8 cellular contexts compared by ENCODE assay signal in genomic region chr3:47421741-47422649, GRCh38. TPM values are rescaled to one million over a fixed set of nuclear protein-coding genes. Genes with fewer than 3 reads are reported as not detected.
DNase-seq lines count a peak whose midpoint lies in the region; ATAC-seq and TF ChIP-seq lines count a peak whose summit lies in the region.

No MANE protein-coding gene starts in this region.

- H3K9me3 ChIP-seq in MM.1S (replicated peaks; ENCODE audit: insufficient read depth, low read length): no peaks in the 10 kb centered on the region
- no peaks in the 10 kb centered on the region for H3K9me3 ChIP-seq in thoracic aorta

- peak; percentile 48 for DNase-seq in EL
- DNase-seq in MM.1S: no peak
- no peak for DNase-seq in kidney epithelial cell (ENCODE audit: low read depth)
- DNase-seq in thoracic aorta (ENCODE audit: low spot score): no peak
- no peak for DNase-seq in NCI-H748 (lab: John Stamatoyannopoulos, UW; ENCODE audit: unreplicated experiment)

- H3K9me2 ChIP-seq in MM.1S (replicated peaks; ENCODE audit: insufficient read depth, low read length): no peaks in the 10 kb centered on the region

- TF ChIP-seq CTCF in MM.1S (IDR thresholded peaks at IDR 0.05; ENCODE audit: low read length): peak; percentile 20
- TF ChIP-seq CTCF in kidney epithelial cell (IDR thresholded peaks at IDR 0.05; ENCODE audit: insufficient read depth, low read length, poor library complexity, severe bottlenecking): peak; percentile 12
- TF ChIP-seq CTCF in thoracic aorta (IDR thresholded peaks at IDR 0.05): no peak

- peaks cover 7% of the 10 kb centered on the region; the same call in 1 of the 2 replicates for H3K4me1 ChIP-seq in MM.1S (ENCODE audit: low read length)
- H3K4me1 ChIP-seq in thoracic aorta (ENCODE audit: control insufficient read depth in 1 of 2, low read depth in 2 of 2): peaks cover 8 to 17% of the 10 kb centered on the region in 2 donors

- H3K27me3 ChIP-seq in MM.1S (replicated peaks; ENCODE audit: insufficient read depth, low read length) (no peaks in the 10 kb centered on the region), kidney epithelial cell (ENCODE audit: control insufficient read depth, insufficient read depth, low read length) (no peaks in the 10 kb centered on the region), thoracic aorta (replicated peaks; ENCODE audit: insufficient read depth) (no peaks in the 10 kb centered on the region)

- H2AFZ ChIP-seq in MM.1S (ENCODE audit: low read length): no peak overlapping the region

- H4K20me1 ChIP-seq in MM.1S (ENCODE audit: insufficient read depth, low read length): no peaks in the 10 kb centered on the region

- ATAC-seq in thoracic aorta (ENCODE audit: insufficient number of reproducible peaks, low FRiP score, low read depth) (no peak), GM21576 (IDR thresholded peaks at IDR 0.05; ENCODE audit: unreplicated experiment) (no peak), HG03354 (IDR thresholded peaks at IDR 0.05; ENCODE audit: poor library complexity, severe bottlenecking, unreplicated experiment) (no peak)

- H3K9ac ChIP-seq in MM.1S (ENCODE audit: low read length): no peak overlapping the region

- H3K36me3 ChIP-seq in MM.1S (replicated peaks; ENCODE audit: insufficient read depth, low read length): no peaks in the 10 kb centered on the region
- H3K36me3 ChIP-seq in kidney epithelial cell (ENCODE audit: control insufficient read depth, insufficient read depth, low read length): peaks cover 4% of the 10 kb centered on the region
- peaks cover 44% of the 10 kb centered on the region for H3K36me3 ChIP-seq in thoracic aorta

- H3K4me2 ChIP-seq in MM.1S (ENCODE audit: low read depth, low read length): peak overlapping the region; percentile 47; the same call in 1 of the 2 replicates

- H3K27ac ChIP-seq in MM.1S (ENCODE audit: low read length) (no peak overlapping the region), angular gyrus (ENCODE audit: low read depth, low read length) (peak overlapping the region; percentile 26), thoracic aorta (peak overlapping the region; percentile 72 to 83)

- H3K79me2 ChIP-seq in MM.1S (ENCODE audit: low read length): no peaks in the 10 kb centered on the region

- no peak overlapping the region for H3K4me3 ChIP-seq in MM.1S (ENCODE audit: low read length)
- H3K4me3 ChIP-seq in kidney epithelial cell (ENCODE audit: low read depth, low read length): no peak overlapping the region
- no peak overlapping the region for H3K4me3 ChIP-seq in thoracic aorta

- H3F3A ChIP-seq in MM.1S (ENCODE audit: insufficient read depth, low read length): peaks cover 2% of the 10 kb centered on the region; the same call in 1 of the 2 replicates

RNA-seq across cellular contexts. Expression of gene PTPN23, which starts 41.2 kb away (rescaled TPM):
- total RNA-seq in kidney epithelial cell (20.9 and 31.1 TPM in 2 replicates), thoracic aorta (10 to 100 TPM; 32.2 to 50.4 TPM)

RNA-seq across cellular contexts. Expression of gene SCAP, which starts 53.7 kb away (rescaled TPM):
- 67.4 and 70.9 TPM in 2 replicates for total RNA-seq in kidney epithelial cell
- 100 to 1,000 TPM in 1 of 2 donors, 10 to 100 TPM in 1; 80.0 to 106 TPM for total RNA-seq in thoracic aorta
